In genomic region chr6:107786709-107787588, GRCh38 we compare ENCODE assay signal across 8 cellular contexts. TPM values are rescaled to one million over a fixed set of nuclear protein-coding genes. Genes with fewer than 3 reads are reported as not detected.
A peak's percentile ranks its signal among the peaks of the same experiment; 100 is the strongest.
DNase-seq lines count a peak whose midpoint lies in the region; ATAC-seq, FAIRE-seq and TF ChIP-seq lines count a peak whose summit lies in the region.

No MANE protein-coding gene starts in this region.

- WGBS in pancreas, 2 donors = 71 to 78% methylated on average over 10 of the region's 10 CpGs

- no peaks in the 10 kb centered on the region for H3K36me3 ChIP-seq in pancreas

- H3K4me1 Mint-ChIP-seq in CD4-positive, alpha-beta T cell (ENCODE audit: low read depth) = peaks cover 87% of the 10 kb centered on the region
- H3K4me1 Mint-ChIP-seq in activated naive CD8-positive, alpha-beta T cell (ENCODE audit: low read depth) = peaks cover 84% of the 10 kb centered on the region

- POLR2A ChIA-PET in CD4-positive, alpha-beta T cell (lab: Charles Lee) = interaction anchor here (0.7 to 7.8 kb wide), 18 partner anchors 9 to 78 kb away, joined by 3 to 220 read pairs (median 8); partner anchors contain the start of gene SCML4

- TF ChIP-seq CTCF in CD4-positive, alpha-beta T cell (IDR thresholded peaks at IDR 0.05) = no peak
- no peak for TF ChIP-seq CTCF in pancreas (IDR thresholded peaks at IDR 0.05)

- H3K4me3 Mint-ChIP-seq in CD4-positive, alpha-beta T cell = peak overlapping the region; percentile 87
- peak overlapping the region; percentile 78 for H3K4me3 Mint-ChIP-seq in activated naive CD8-positive, alpha-beta T cell

- peak overlapping the region; percentile 93 for H3K27ac Mint-ChIP-seq in CD4-positive, alpha-beta T cell
- peak overlapping the region; percentile 90 for H3K27ac Mint-ChIP-seq in activated naive CD8-positive, alpha-beta T cell

- H3K27me3 ChIP-seq in CD4-positive, alpha-beta T cell (ENCODE audit: control insufficient read depth, insufficient read depth, low read length) = no peaks in the 10 kb centered on the region
- no peaks in the 10 kb centered on the region for H3K27me3 ChIP-seq in pancreas

- no peaks in the 10 kb centered on the region for H3K27me3 Mint-ChIP-seq in CD4-positive, alpha-beta T cell
- H3K27me3 Mint-ChIP-seq in activated naive CD8-positive, alpha-beta T cell = no peaks in the 10 kb centered on the region

- peak; percentile 79 for ATAC-seq in CD4-positive, alpha-beta T cell (ENCODE audit: poor library complexity)
- ATAC-seq in GM19397 (IDR thresholded peaks at IDR 0.05; ENCODE audit: unreplicated experiment) = peak; percentile 88
- peak; percentile 66 for ATAC-seq in HG03571 (IDR thresholded peaks at IDR 0.05; ENCODE audit: unreplicated experiment)
- ATAC-seq in pancreas = no peak

- intact Hi-C loops in CD4-positive, alpha-beta T cell (cut with DNase I, micrococcal nuclease) = loop anchor here (2.0 to 5.0 kb wide), 4 partner anchors 16 to 50 kb away; partner anchors contain the start of gene SCML4 (in 2 of the 2)
- intact Hi-C loops in pancreas (cut with DNase I) = no loop called here

- H3K9me3 ChIP-seq in CD4-positive, alpha-beta T cell (ENCODE audit: control insufficient read depth, low read length) = no peaks in the 10 kb centered on the region
- no peaks in the 10 kb centered on the region for H3K9me3 ChIP-seq in pancreas

- peaks cover under 1% of the 10 kb centered on the region for H3K36me3 Mint-ChIP-seq in CD4-positive, alpha-beta T cell (ENCODE audit: low read depth)
- no peaks in the 10 kb centered on the region for H3K36me3 Mint-ChIP-seq in activated naive CD8-positive, alpha-beta T cell

- peak in 9 of 10 experiments; percentile 30 to 58 (median 44) for DNase-seq in CD4-positive, alpha-beta T cell
- DNase-seq in AG08396 (ENCODE audit: low spot score) (no peak), SKM-1 treated with dmso at 0.1 percent for 144 hours (lab: John Stamatoyannopoulos, UW; ENCODE audit: unreplicated experiment) (no peak), NOMO-1 treated with DMSO at 0.1 percent for 48 hours (lab: John Stamatoyannopoulos, UW; ENCODE audit: unreplicated experiment) (no peak), pancreas (no peak)

- no peak overlapping the region for H3K4me3 ChIP-seq in pancreas

- no peak for FAIRE-seq in pancreas (lab: Jason Lieb, UNC)

- no peaks in the 10 kb centered on the region for H3K9me3 Mint-ChIP-seq in CD4-positive, alpha-beta T cell
- H3K9me3 Mint-ChIP-seq in activated naive CD8-positive, alpha-beta T cell (ENCODE audit: low read depth) = no peaks in the 10 kb centered on the region

- no peaks in the 10 kb centered on the region for H3K4me1 ChIP-seq in pancreas

- CTCF ChIA-PET in CD4-positive, alpha-beta T cell (lab: Charles Lee) = interaction anchor here (1.0 to 1.8 kb wide), 6 partner anchors 28 to 83 kb away, joined by 3 to 7 read pairs (median 4); no protein-coding TSS in a partner anchor

- peak overlapping the region; percentile 66 for H3K27ac ChIP-seq in CD4-positive, alpha-beta T cell (ENCODE audit: low read depth, low read length)
- no peak overlapping the region for H3K27ac ChIP-seq in pancreas

RNA-seq across cellular contexts. Expression of gene SCML4, which starts 37.2 kb away (rescaled TPM):
- total RNA-seq in CD4-positive, alpha-beta T cell = 10 to 100 TPM; 44.1 to 47.8 TPM
- total RNA-seq in pancreas = 1 to 10 TPM in 3 of 6 donors, under 1 TPM in 3; 0.44 to 2.6 (median 0.97) TPM
- polyA plus RNA-seq in pancreas = 1 to 10 TPM in 1 of 2 donors, under 1 TPM in 1; 0.72 to 2.1 TPM

Comparison
In these comparisons a context has a peak if more than half of its experiments do, and no peak if none do; other contexts are left out.
1. ATAC-seq: peak in CD4-positive, alpha-beta T cell (single experiment), GM19397 (single experiment) and HG03571 (single experiment); none in pancreas (0 of 4).
2. DNase-seq: peak in CD4-positive, alpha-beta T cell (9 of 10); none in AG08396 (single experiment), SKM-1 treated with dmso at 0.1 percent for 144 hours (single experiment), NOMO-1 treated with DMSO at 0.1 percent for 48 hours (single experiment) and pancreas (0 of 6).
3. RNA of gene SCML4, which starts 37.2 kb away (total RNA-seq): 44.1 to 47.8 TPM in CD4-positive, alpha-beta T cell; 0.44 to 2.6 TPM in pancreas; every median in the first group is over 10 times any median in the second.
4. intact Hi-C loops: an anchor here in CD4-positive, alpha-beta T cell (2.0 to 5.0 kb wide); none called in pancreas.